ENCODE assay signal across 8 cellular contexts in the genomic region with DNA sequence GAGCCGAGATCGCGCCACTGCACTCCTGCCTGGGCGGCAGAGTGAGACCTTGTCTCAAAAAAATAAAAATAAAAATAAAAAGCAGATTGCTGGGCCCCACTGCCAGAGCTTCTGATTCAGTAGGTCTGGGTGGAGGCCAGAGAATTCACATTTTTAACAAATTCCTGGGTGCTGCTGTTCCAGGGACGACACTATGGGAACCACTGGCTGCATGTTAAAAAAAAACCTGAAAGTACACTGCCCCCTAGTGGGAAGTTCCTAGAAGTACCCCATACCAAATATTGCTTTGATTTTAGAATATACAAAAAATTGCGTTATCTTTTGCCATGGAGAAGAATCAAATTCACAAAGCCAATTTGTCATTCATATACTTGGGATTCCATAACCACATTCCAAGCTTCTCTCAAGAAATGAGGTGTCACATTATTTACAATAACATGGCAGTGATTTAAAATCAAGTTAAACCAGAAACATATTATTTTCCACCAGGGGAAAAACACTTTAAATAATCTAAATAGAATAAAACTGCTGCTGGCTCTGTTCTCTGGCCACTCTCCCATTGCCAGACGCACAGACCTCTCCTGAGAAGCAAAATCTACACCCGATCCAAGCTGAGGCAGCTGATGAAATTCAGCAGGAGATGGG. TPM values are rescaled to one million over a fixed set of nuclear protein-coding genes. Genes with fewer than 3 reads are reported as not detected.
DNase-seq lines count a peak whose midpoint lies in the region; ATAC-seq and TF ChIP-seq lines count a peak whose summit lies in the region.

No MANE protein-coding gene starts in this region.

- H3K36me3 ChIP-seq in effector memory CD4-positive, alpha-beta T cell (ENCODE audit: control insufficient read depth, insufficient read depth, low read length), result no peaks in the 10 kb centered on the region

- H3K27ac Mint-ChIP-seq in glutamatergic neuron (ENCODE audit: unreplicated experiment), result no peak overlapping the region

- no peak overlapping the region for H3K27ac ChIP-seq in effector memory CD4-positive, alpha-beta T cell (ENCODE audit: insufficient read depth, low read length, poor library complexity, severe bottlenecking)

- no peaks in the 10 kb centered on the region for H3K9me3 ChIP-seq in effector memory CD4-positive, alpha-beta T cell (ENCODE audit: control insufficient read depth, low read length)

- H3K9me3 Mint-ChIP-seq in glutamatergic neuron (ENCODE audit: unreplicated experiment), result no peaks in the 10 kb centered on the region

- peaks cover 10% of the 10 kb centered on the region for H3K4me1 Mint-ChIP-seq in glutamatergic neuron (ENCODE audit: low read depth, unreplicated experiment)

- DNase-seq in AG08396 (ENCODE audit: low spot score) (peak; percentile 66), NCI-H2107 (lab: John Stamatoyannopoulos, UW) (peak; percentile 67), glutamatergic neuron (no peak), putamen (ENCODE audit: low spot score) (peak; percentile 15)
- peak; percentile 22 for DNase-seq in activated T-cell treated with anti-CD3 and anti-CD28 coated beads, Interleukin-2, amount 50 U/mL, for 1 hour
- no peak for DNase-seq in effector memory CD4-positive, alpha-beta T cell

- TF ChIP-seq CTCF in GM12872 (IDR thresholded peaks at IDR 0.05; ENCODE audit: insufficient read depth, low read depth, low read length) (peak; percentile 63), glutamatergic neuron (IDR thresholded peaks at IDR 0.05; ENCODE audit: partially characterized antibody, unreplicated experiment) (peak; percentile 92)

- H3K27me3 Mint-ChIP-seq in glutamatergic neuron (ENCODE audit: unreplicated experiment), result peaks cover 6% of the 10 kb centered on the region

- H3K27me3 ChIP-seq in effector memory CD4-positive, alpha-beta T cell (replicated peaks; ENCODE audit: control insufficient read depth, insufficient read depth, low read length, poor library complexity, severe bottlenecking), result no peaks in the 10 kb centered on the region

- H3K4me3 ChIP-seq in effector memory CD4-positive, alpha-beta T cell (ENCODE audit: insufficient read depth, low read depth, low read length, poor library complexity, severe bottlenecking), result no peak overlapping the region

- no peak overlapping the region for H3K4me3 Mint-ChIP-seq in glutamatergic neuron (ENCODE audit: unreplicated experiment)

- H3K4me1 ChIP-seq in effector memory CD4-positive, alpha-beta T cell (ENCODE audit: control insufficient read depth, insufficient read depth, low read length, poor library complexity, severe bottlenecking), result no peaks in the 10 kb centered on the region

- H3K36me3 Mint-ChIP-seq in glutamatergic neuron (ENCODE audit: unreplicated experiment), result no peaks in the 10 kb centered on the region

- ATAC-seq in HG03469 (IDR thresholded peaks at IDR 0.05; ENCODE audit: unreplicated experiment), result no peak

RNA-seq across cellular contexts. Expression of a gene that starts 27.4 kb away (rescaled TPM):
- 32.6 TPM for total RNA-seq in glutamatergic neuron (ENCODE audit: unreplicated experiment)

RNA-seq across cellular contexts. Expression of a gene that starts 42.3 kb away (rescaled TPM):
- total RNA-seq in glutamatergic neuron (ENCODE audit: unreplicated experiment), result 83.4 TPM

Comparison
In these comparisons a context has a peak if more than half of its experiments do, and no peak if none do; other contexts are left out.
1. DNase-seq: peak in AG08396 (single experiment), NCI-H2107 (single experiment), activated T-cell treated with anti-CD3 and anti-CD28 coated beads, Interleukin-2, amount 50 U/mL, for 1 hour (single experiment) and putamen (single experiment); none in glutamatergic neuron (single experiment) and effector memory CD4-positive, alpha-beta T cell (0 of 3).